11 cellular contexts compared by ENCODE assay signal in genomic region chr17:18478362-18478761, GRCh38. TPM values are rescaled to one million over a fixed set of nuclear protein-coding genes. Genes with fewer than 3 reads are reported as not detected.
DNase-seq lines count a peak whose midpoint lies in the region; ATAC-seq, FAIRE-seq and TF ChIP-seq lines count a peak whose summit lies in the region.
"Not testable (repeated sequence)": the region's sequence is repeated elsewhere in the genome, so short reads cannot be mapped to it uniquely, and the experiment has no call there.
"Had no signal": no experiment of that assay in that cellular context is flagged by ENCODE, and none has a peak within 500 bp of the region (broad histone marks: within the 10 kb centered on the region; RNA-seq: fewer than 3 reads in every experiment).

No MANE protein-coding gene starts in this region.

- ATAC-seq in Right ventricle myocardium superior (ENCODE audit: poor library complexity), result peak; percentile 64
- ATAC-seq in left cardiac atrium, result peak; percentile 58 to 89
- ATAC-seq in right lobe of liver, result peak; percentile 34 to 69 (median 64)
- ATAC-seq in pancreas, result peak in 3 of 4 donors; percentile 9 to 35 (median 28)
- ATAC-seq in gastrocnemius medialis, result peak; percentile 56 to 83
- peak; percentile 46 for ATAC-seq in upper lobe of right lung

- not testable (repeated sequence) for DNase-seq in Right ventricle myocardium superior, left cardiac atrium, upper lobe of right lung
- DNase-seq in left kidney (ENCODE audit: low read depth, low spot score) (peak; percentile 7), right lobe of liver (peak; percentile 46 to 88 (median 63)), pancreas (peak in 1 of 6 donors; percentile 27), gastrocnemius medialis (peak; percentile 3 to 30)

- WGBS in right lobe of liver (ENCODE audit: insufficient coverage, low coverage, low lambda C conversion rate, missing lambda C conversion rate), result 0% methylated on average over 5 of the region's 12 CpGs
- WGBS in pancreas, 2 donors, result 72 to 83% methylated on average over 6 to 7 of the region's 12 CpGs

- not testable (repeated sequence) for H3K27ac ChIP-seq in HEK293 (ENCODE audit: extremely low read depth, low read depth, low read length); right lobe of liver; pancreas; gastrocnemius medialis; upper lobe of right lung

- FAIRE-seq in pancreas (lab: Jason Lieb, UNC), result not testable (repeated sequence)

- in situ Hi-C loops in gastrocnemius medialis (cut with MboI; ENCODE audit: low sequenced_read_pairs in 4 of 4), result not testable (repeated sequence)

- TF ChIP-seq POLR2A in right lobe of liver (IDR thresholded peaks at IDR 0.05); gastrocnemius medialis (IDR thresholded peaks at IDR 0.05): not testable (repeated sequence)

- intact Hi-C loops in Right ventricle myocardium superior (cut with DNase I); left cardiac atrium (cut with DNase I); right lobe of liver (cut with DNase I); pancreas (cut with DNase I); gastrocnemius medialis (cut with DNase I; ENCODE audit: low total_unique reads); upper lobe of right lung (cut with DNase I): not testable (repeated sequence)

- not testable (repeated sequence) for H3K27me3 ChIP-seq in right lobe of liver, pancreas, gastrocnemius medialis, upper lobe of right lung

- not testable (repeated sequence) for H3K36me3 ChIP-seq in HEK293 (ENCODE audit: control insufficient read depth in 2 of 2, insufficient read depth in 1 of 2, low read length in 2 of 2); right lobe of liver; pancreas; gastrocnemius medialis; upper lobe of right lung

- CTCF ChIA-PET in HEK293 (lab: Yijun Ruan, JAX), result not testable (repeated sequence)

- not testable (repeated sequence) for H3K9me3 ChIP-seq in HEK293 (ENCODE audit: control insufficient read depth, insufficient read depth, low read depth, low read length); right lobe of liver; pancreas; gastrocnemius medialis; upper lobe of right lung

- H3K4me3 ChIP-seq in HEK293 (ENCODE audit: low read depth, low read length); right lobe of liver; pancreas; gastrocnemius medialis; upper lobe of right lung: not testable (repeated sequence)

- H3K4me1 ChIP-seq in HEK293 (ENCODE audit: control insufficient read depth, insufficient read depth, low read length); right lobe of liver; pancreas; gastrocnemius medialis; upper lobe of right lung: not testable (repeated sequence)

- not testable (repeated sequence) for TF ChIP-seq CTCF in HEK293 (tag by site-specific recombination; IDR thresholded peaks at IDR 0.05); right lobe of liver (IDR thresholded peaks at IDR 0.05); pancreas (IDR thresholded peaks at IDR 0.05); gastrocnemius medialis (IDR thresholded peaks at IDR 0.05 in 4 of 5, conservative IDR thresholded peaks at IDR 0.05 in 1 of 5); upper lobe of right lung (IDR thresholded peaks at IDR 0.05)

- POLR2A ChIA-PET in HEK293 (lab: Yijun Ruan, JAX), result not testable (repeated sequence)

TF ChIP-seq in HEK293, 187 proteins besides CTCF, POLR2A, EP300 and RAD21:
- peak; percentile 59 for TF ChIP-seq ZIC2 (tag by site-specific recombination; IDR thresholded peaks at IDR 0.05)

RNA-seq across cellular contexts. Expression of gene LGALS9C, which starts 1.8 kb away (rescaled TPM):
- total RNA-seq in Right ventricle myocardium superior (not detected), left cardiac atrium (not detected), right lobe of liver (1 to 10 TPM in 1 of 6 experiments, under 1 TPM in 5; 0.16 to 1.6 (median 0.48) TPM), pancreas (under 1 TPM in 3 of 6 donors, not detected in 3; 0.06 to 0.22 (median 0.17) TPM), gastrocnemius medialis (under 1 TPM in 1 of 4 donors, not detected in 3; 0.22 TPM), upper lobe of right lung (not detected)
- polyA plus RNA-seq in pancreas, result under 1 TPM in 1 of 2 donors, not detected in 1; 0.05 TPM
- total RNA-seq: Caco-2; CD4-positive, CD25-positive, alpha-beta regulatory T cell had no signal
- polyA plus RNA-seq: AG04450 had no signal
